ENCODE assay signal across 8 cellular contexts in the genomic region with DNA sequence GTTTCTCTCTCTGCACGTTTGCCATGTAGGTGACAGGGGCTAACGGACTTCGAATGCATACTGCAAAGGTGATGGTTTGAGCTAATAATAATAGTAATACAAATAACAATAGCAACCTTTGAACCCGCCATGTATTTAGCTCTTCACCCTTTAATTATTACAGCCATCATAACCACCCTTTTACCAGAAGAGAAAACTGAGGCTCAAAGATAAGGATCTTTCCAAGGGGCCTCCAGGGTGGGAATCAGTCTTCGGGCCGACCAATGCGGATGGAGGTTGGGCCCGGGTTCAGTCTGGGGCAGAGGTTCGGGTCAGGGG. TPM values are rescaled to one million over a fixed set of nuclear protein-coding genes. Genes with fewer than 3 reads are reported as not detected.
DNase-seq lines count a peak whose midpoint lies in the region; ATAC-seq and TF ChIP-seq lines count a peak whose summit lies in the region.

No MANE protein-coding gene starts in this region.

- no peak for TF ChIP-seq CTCF in AG04450 (IDR thresholded peaks at IDR 0.05; ENCODE audit: low read depth, low read length)
- no peak for TF ChIP-seq CTCF in IMR-90 (conservative IDR thresholded peaks at IDR 0.05; ENCODE audit: low read depth, low read length)
- TF ChIP-seq CTCF in choroid plexus epithelial cell (conservative IDR thresholded peaks at IDR 0.05; ENCODE audit: low read depth, low read length) = no peak
- no peak for TF ChIP-seq CTCF in GM10266 (IDR thresholded peaks at IDR 0.05; ENCODE audit: control insufficient read depth, insufficient read depth, low read depth, missing control alignments)

- peak overlapping the region; percentile 46; the same call in 1 of the 2 replicates for H3K56ac ChIP-seq in IMR-90 (ENCODE audit: extremely low read depth, insufficient read depth, low read length)

- no peaks in the 10 kb centered on the region for H3K36me3 Mint-ChIP-seq in naive B cell

- peaks cover 5% of the 10 kb centered on the region for H3K9me1 ChIP-seq in IMR-90 (ENCODE audit: insufficient read depth, low read length)

- H3K4me2 ChIP-seq in IMR-90 (ENCODE audit: low read depth, low read length) = peak overlapping the region; percentile 95

- 0 out of 2 replicates have a peak overlapping the region, but pooled peaks have one; percentile 25 for H3K14ac ChIP-seq in IMR-90 (replicated peaks; ENCODE audit: low read depth, low read length)

- peak overlapping the region; percentile 18 for H2BK5ac ChIP-seq in IMR-90 (ENCODE audit: low read depth, low read length, poor library complexity, severe bottlenecking)

- H3K4me1 ChIP-seq in IMR-90 (ENCODE audit: control insufficient read depth, insufficient read depth, low read length) = peaks cover 10% of the 10 kb centered on the region

- TF ChIP-seq POLR2A in IMR-90 (IDR thresholded peaks at IDR 0.05; ENCODE audit: low read depth, low read length) = no peak

- 8% methylated on average over 5 of the region's 9 CpGs; no CpG with 5 or more reads in 1 of the 2 experiments for WGBS in IMR-90 (ENCODE audit: extremely low coverage in 2 of 2, insufficient read length in 1 of 2), 2 experiments

- no TSS peak for BruUV-seq in IMR-90 (replicated peaks; lab: Mats Ljungman, UMichigan)

- in situ Hi-C loops in IMR-90 (cut with MboI; ENCODE audit: low sequenced_read_pairs) = loop anchor here (10.0 kb wide), 1 partner anchor 114 kb away; the partner anchor contains the start of gene JADE2

- peak overlapping the region; percentile 90 to 96 (median 94) for H3K4me3 Mint-ChIP-seq in naive B cell

- CTCF ChIA-PET in AG04450 (lab: Charles Lee) (interaction anchor here (0.6 to 4.7 kb wide), 25 partner anchors 8 to 230 kb away, joined by 3 to 33 read pairs (median 5); partner anchors contain the start of genes CDKL3 and UBE2B), IMR-90 (lab: Yijun Ruan, JAX) (interaction anchor here (0.7 to 1.5 kb wide), 7 partner anchors 19 to 176 kb away, joined by 3 to 5 read pairs (median 3); no protein-coding TSS in a partner anchor)

- H3K18ac ChIP-seq in IMR-90 (ENCODE audit: low read depth, low read length) = no peak overlapping the region

- H3K9ac ChIP-seq in IMR-90 (ENCODE audit: low read depth, low read length) = peak overlapping the region; percentile 71

- no peak overlapping the region for H4K5ac ChIP-seq in IMR-90 (ENCODE audit: low read depth, low read length)

- no peak for TF ChIP-seq RAD21 in IMR-90 (IDR thresholded peaks at IDR 0.05; ENCODE audit: low read length)

- peaks cover 16 to 39% (median 32%) of the 10 kb centered on the region in 3 donors for H3K4me1 Mint-ChIP-seq in naive B cell

- peak overlapping the region; percentile 68 to 93 (median 86) for H3K27ac Mint-ChIP-seq in naive B cell

- H3K4me3 ChIP-seq in AG04450 (ENCODE audit: low read depth, low read length) (peak overlapping the region; percentile 79), IMR-90 (ENCODE audit: insufficient read depth, low read depth, low read length) (peak overlapping the region; percentile 71), choroid plexus epithelial cell (ENCODE audit: low read depth, low read length) (peak overlapping the region; percentile 83)

- H2AFZ ChIP-seq in IMR-90 (replicated peaks; ENCODE audit: low read length, poor library complexity) = peak overlapping the region; percentile 100

- H3K79me1 ChIP-seq in IMR-90 (ENCODE audit: low read depth in 1 of 2, low read length in 2 of 2) = peaks cover 23 to 45% of the 10 kb centered on the region in 2 experiments

- H2BK20ac ChIP-seq in IMR-90 (ENCODE audit: low read depth, low read length) = no peak overlapping the region

- H3K27me3 ChIP-seq in AG04450 (ENCODE audit: control insufficient read depth, insufficient read depth, low read length) (no peaks in the 10 kb centered on the region), IMR-90 (ENCODE audit: control insufficient read depth, insufficient read depth, low read length) (no peaks in the 10 kb centered on the region)

- dilution Hi-C loops in IMR-90 (cut with HindIII; ENCODE audit: low sequenced_read_pairs, unreplicated experiment) = no loop called here

- POLR2A ChIA-PET in AG04450 (lab: Yijun Ruan, JAX) (interaction anchor here (0.6 to 2.0 kb wide), 5 partner anchors 9 to 116 kb away, joined by 3 to 13 read pairs (median 3); partner anchors contain the start of gene JADE2), IMR-90 (lab: Charles Lee; ENCODE audit: unreplicated experiment) (interaction anchor here (0.6 kb wide), 1 partner anchor 114 kb away, joined by 9 read pairs; no protein-coding TSS in a partner anchor)

- H2AK9ac ChIP-seq in IMR-90 (replicated peaks; ENCODE audit: low read depth, low read length, poor library complexity) = peak overlapping the region; percentile 90

- H3K27ac ChIP-seq in AG04450 (ENCODE audit: low read depth, low read length) = no peak overlapping the region
- peak overlapping the region; percentile 23; the same call in 1 of the 2 replicates for H3K27ac ChIP-seq in IMR-90 (ENCODE audit: insufficient read depth, low read length)

- intact Hi-C loops in IMR-90 (cut with micrococcal nuclease) = loop anchor here (1.0 kb wide), 2 partner anchors 92 to 166 kb away; no protein-coding TSS in a partner anchor

- H2BK120ac ChIP-seq in IMR-90 (ENCODE audit: low read depth, low read length) = no peak overlapping the region

- no peaks in the 10 kb centered on the region for H3K27me3 Mint-ChIP-seq in naive B cell

- peaks cover 6% of the 10 kb centered on the region for H3K36me3 ChIP-seq in IMR-90 (ENCODE audit: control insufficient read depth, insufficient read depth, low read length)

- peak overlapping the region; percentile 80 to 99; a peak in 3 of 4 replicates for H4K8ac ChIP-seq in IMR-90 (ENCODE audit: low read depth in 2 of 2, low read length in 2 of 2)

- no peaks in the 10 kb centered on the region for H3K9me3 Mint-ChIP-seq in naive B cell

- H4K20me1 ChIP-seq in IMR-90 (ENCODE audit: insufficient read depth, low read length) = no peaks in the 10 kb centered on the region; the same call in 1 of the 2 replicates

- ATAC-seq in IMR-90 (ENCODE audit: low read depth) = no peak
- ATAC-seq in naive B cell (ENCODE audit: low read depth in 2 of 2) = no peak
- ATAC-seq in GM18907 (IDR thresholded peaks at IDR 0.05; ENCODE audit: unreplicated experiment) = no peak

- DNase-seq in AG04450 (ENCODE audit: low read depth, low spot score) (no peak), IMR-90 (no peak), choroid plexus epithelial cell (ENCODE audit: low read depth) (no peak), naive B cell (no peak), GM10266 (ENCODE audit: extremely low spot score) (no peak), activated gamma-delta T cell treated with Interleukin-2 at 50 U/mL for 16 hours (no peak), NOMO-1 (lab: John Stamatoyannopoulos, UW; ENCODE audit: unreplicated experiment in 2 of 2) (no peak)

- peak overlapping the region; percentile 63; the same call in 1 of the 2 replicates for H3K23ac ChIP-seq in IMR-90 (ENCODE audit: low read depth, low read length)

- H3K4ac ChIP-seq in IMR-90 (ENCODE audit: low read depth, low read length) = peak overlapping the region; percentile 58; the same call in 1 of the 2 replicates

- H2AK5ac ChIP-seq in IMR-90 (ENCODE audit: low read depth, low read length) = peak overlapping the region; percentile 29

- H4K91ac ChIP-seq in IMR-90 (ENCODE audit: insufficient read depth, low read depth, low read length) = 0 out of 2 replicates have a peak overlapping the region, but pooled peaks have one; percentile 39

- no peaks in the 10 kb centered on the region; the same call in 1 of the 2 replicates for H3K9me3 ChIP-seq in AG04450 (ENCODE audit: control insufficient read depth, insufficient read depth, low read length)
- no peaks in the 10 kb centered on the region for H3K9me3 ChIP-seq in IMR-90 (ENCODE audit: control insufficient read depth, insufficient read depth, low read length)

- no peak overlapping the region for H2BK15ac ChIP-seq in IMR-90 (ENCODE audit: low read depth, low read length)

TF ChIP-seq in IMR-90, 13 proteins besides CTCF, POLR2A, EP300 and RAD21 (continues in another document):
- no peak for TF ChIP-seq RCOR1 (IDR thresholded peaks at IDR 0.05; ENCODE audit: insufficient replicate concordance, low read length)
- no peak for TF ChIP-seq CHD1 (IDR thresholded peaks at IDR 0.05; ENCODE audit: low read depth, low read length)
- no peak for TF ChIP-seq NFE2L2 (IDR thresholded peaks at IDR 0.05; ENCODE audit: low read depth, low read length)
- no peak for TF ChIP-seq RFX5 (IDR thresholded peaks at IDR 0.05; ENCODE audit: low read depth, low read length)
- TF ChIP-seq MAZ (IDR thresholded peaks at IDR 0.05; ENCODE audit: borderline replicate concordance, low read depth, low read length) = no peak

RNA-seq across cellular contexts. Expression of gene CDKN2AIPNL, which starts 0.5 kb away (rescaled TPM):
- polyA plus RNA-seq in AG04450 (2011; rRNA removed) = 16.7 and 20.8 TPM in 2 replicates
- polyA minus RNA-seq in AG04450 (2011; rRNA and poly(A)+ RNA removed) = 4.8 and 6.7 TPM in 2 replicates
- total RNA-seq in IMR-90 (2012; rRNA removed) = 18.1 and 27.5 TPM in 2 replicates
- 11.1 and 14.0 TPM in 2 replicates for polyA plus RNA-seq in IMR-90 (2012; rRNA removed)
- 10.8 and 11.5 TPM in 2 replicates for polyA plus RNA-seq in IMR-90 (2012; cell fraction: cytosol; rRNA removed)
- polyA plus RNA-seq in IMR-90 (2012; cell fraction: nucleus; rRNA removed; ENCODE audit: low replicate concordance) = 2.3 and 5.1 TPM in 2 replicates
- 10 to 100 TPM; 32.4 to 55.2 (median 37.0) TPM for polyA plus RNA-seq in naive B cell (ENCODE audit: low read depth in 6 of 6)

RNA-seq across cellular contexts. Expression of gene UBE2B, which starts 39.8 kb away (rescaled TPM):
- polyA plus RNA-seq in AG04450 (2011; rRNA removed) (57.3 and 99.2 TPM in 2 replicates), IMR-90 (2012; rRNA removed) (39.9 and 46.0 TPM in 2 replicates), naive B cell (ENCODE audit: low read depth in 6 of 6) (10 to 100 TPM; 58.2 to 96.5 (median 77.7) TPM)
- 9.8 and 18.6 TPM in 2 replicates for polyA minus RNA-seq in AG04450 (2011; rRNA and poly(A)+ RNA removed)
- total RNA-seq in IMR-90 (2012; rRNA removed) = 6.3 and 17.5 TPM in 2 replicates
- polyA plus RNA-seq in IMR-90 (2012; cell fraction: cytosol; rRNA removed) = 6.3 and 12.1 TPM in 2 replicates
- polyA plus RNA-seq in IMR-90 (2012; cell fraction: nucleus; rRNA removed; ENCODE audit: low replicate concordance) = 4.8 and 50.2 TPM in 2 replicates

RNA-seq across cellular contexts. Expression of gene CDKL3, which starts 44.2 kb away (rescaled TPM):
- 2.1 and 3.7 TPM in 2 replicates for polyA plus RNA-seq in AG04450 (2011; rRNA removed)
- polyA minus RNA-seq in AG04450 (2011; rRNA and poly(A)+ RNA removed) = 1.2 and 1.6 TPM in 2 replicates
- total RNA-seq in IMR-90 (2012; rRNA removed) = 0.72 and 1.1 TPM in 2 replicates
- polyA plus RNA-seq in IMR-90 (2012; rRNA removed) = 0.99 and 1.3 TPM in 2 replicates
- polyA plus RNA-seq in IMR-90 (2012; cell fraction: cytosol; rRNA removed) = 0.11 and 0.44 TPM in 2 replicates
- polyA plus RNA-seq in IMR-90 (2012; cell fraction: nucleus; rRNA removed; ENCODE audit: low replicate concordance) = 0.22 and 1.8 TPM in 2 replicates
- 1 to 10 TPM in 2 of 6 donors, not detected in 4; 1.8 to 9.5 TPM for polyA plus RNA-seq in naive B cell (ENCODE audit: low read depth in 6 of 6)
